In genomic region chr5:180069589-180070247, GRCh38 we compare ENCODE assay signal across 8 cellular contexts. TPM values are rescaled to one million over a fixed set of nuclear protein-coding genes. Genes with fewer than 3 reads are reported as not detected.
DNase-seq lines count a peak whose midpoint lies in the region; ATAC-seq and TF ChIP-seq lines count a peak whose summit lies in the region.

No MANE protein-coding gene starts in this region.

- peaks cover 56% of the 10 kb centered on the region for H3K4me1 ChIP-seq in mononuclear cell (ENCODE audit: insufficient read depth, low read length)

- no peak overlapping the region for H3K27ac ChIP-seq in CD4-positive, alpha-beta T cell (ENCODE audit: low read depth, low read length)

- no peaks in the 10 kb centered on the region for H3K27me3 Mint-ChIP-seq in CD4-positive, alpha-beta T cell

- CTCF ChIA-PET in CD4-positive, alpha-beta T cell (lab: Charles Lee) = interaction anchor here (0.6 kb wide), 1 partner anchor 1835 kb away, joined by 3 read pairs; no protein-coding TSS in a partner anchor

- H3K36me3 Mint-ChIP-seq in CD4-positive, alpha-beta T cell (ENCODE audit: low read depth) = peaks cover 5% of the 10 kb centered on the region

- ATAC-seq in CD4-positive, alpha-beta T cell (ENCODE audit: poor library complexity) = no peak
- ATAC-seq in GM21528 (IDR thresholded peaks at IDR 0.05; ENCODE audit: low FRiP score, unreplicated experiment) (no peak), GM21423 (IDR thresholded peaks at IDR 0.05; ENCODE audit: unreplicated experiment) (no peak)

- peaks cover 38% of the 10 kb centered on the region for H3K4me1 Mint-ChIP-seq in CD4-positive, alpha-beta T cell (ENCODE audit: low read depth)

- DNase-seq in CD4-positive, alpha-beta T cell = no peak
- DNase-seq in NCI-H2029 treated with DMSO at 0.1 percent for 48 hours (lab: John Stamatoyannopoulos, UW) (peak; percentile 49), choroid plexus epithelial cell (ENCODE audit: low read depth) (peak; percentile 14), AG20443 (ENCODE audit: low spot score) (no peak), iPS-NIHi7 (ENCODE audit: extremely low spot score) (no peak)

- no peaks in the 10 kb centered on the region for H3K9me3 ChIP-seq in CD4-positive, alpha-beta T cell (ENCODE audit: control insufficient read depth, low read length)
- H3K9me3 ChIP-seq in mononuclear cell (ENCODE audit: low read depth, low read length) = no peaks in the 10 kb centered on the region

- peak overlapping the region; percentile 89 for H3K4me3 Mint-ChIP-seq in CD4-positive, alpha-beta T cell

- intact Hi-C loops in CD4-positive, alpha-beta T cell (cut with DNase I, micrococcal nuclease) = loop anchor here (2.0 to 10.0 kb wide), 7 partner anchors 15 to 1835 kb away; partner anchors contain the start of genes MAPK9 (in 1 of the 2), PHYKPL (in 1 of the 2), RUFY1 (in 1 of the 2) and TBC1D9B (in 1 of the 2)

- TF ChIP-seq CTCF in CD4-positive, alpha-beta T cell (IDR thresholded peaks at IDR 0.05) = no peak
- no peak for TF ChIP-seq CTCF in choroid plexus epithelial cell (conservative IDR thresholded peaks at IDR 0.05; ENCODE audit: low read depth, low read length)

- H3K27ac Mint-ChIP-seq in CD4-positive, alpha-beta T cell = peak overlapping the region; percentile 63

- H3K9me3 Mint-ChIP-seq in CD4-positive, alpha-beta T cell = no peaks in the 10 kb centered on the region

- POLR2A ChIA-PET in CD4-positive, alpha-beta T cell (lab: Charles Lee) = interaction anchor here (1.3 to 1.5 kb wide), 2 partner anchors 391 to 446 kb away, joined by 3 read pairs; partner anchors contain the start of gene HNRNPH1

- no peaks in the 10 kb centered on the region for H3K27me3 ChIP-seq in CD4-positive, alpha-beta T cell (ENCODE audit: control insufficient read depth, insufficient read depth, low read length)
- no peaks in the 10 kb centered on the region for H3K27me3 ChIP-seq in mononuclear cell (ENCODE audit: insufficient read depth, low read length)

- H3K4me3 ChIP-seq in choroid plexus epithelial cell (ENCODE audit: low read depth, low read length) (peak overlapping the region; percentile 87), mononuclear cell (ENCODE audit: low read length) (peak overlapping the region; percentile 72)

RNA-seq across cellular contexts. Expression of gene RNF130, which starts 1.8 kb away (rescaled TPM):
- total RNA-seq in CD4-positive, alpha-beta T cell = 10 to 100 TPM; 18.2 to 19.1 TPM
- total RNA-seq in mononuclear cell = 128 TPM

Comparison
In these comparisons a context has a peak if more than half of its experiments do, and no peak if none do; other contexts are left out.
1. DNase-seq: peak in NCI-H2029 treated with DMSO at 0.1 percent for 48 hours (single experiment) and choroid plexus epithelial cell (single experiment); none in CD4-positive, alpha-beta T cell (0 of 10), AG20443 (single experiment) and iPS-NIHi7 (single experiment).